In genomic region chr11:65118915-65119669, GRCh38 we compare ENCODE assay signal across 5 cellular contexts. TPM values are rescaled to one million over a fixed set of nuclear protein-coding genes. Genes with fewer than 3 reads are reported as not detected.
DNase-seq lines count a peak whose midpoint lies in the region; ATAC-seq and TF ChIP-seq lines count a peak whose summit lies in the region.
"Not testable (repeated sequence)": the region's sequence is repeated elsewhere in the genome, so short reads cannot be mapped to it uniquely, and the experiment has no call there.

No MANE protein-coding gene starts in this region.

- DNase-seq in HFFc6; activated CD4-positive, alpha-beta T cell treated with anti-CD3 and anti-CD28 coated beads for 36 hours; activated naive CD8-positive, alpha-beta T cell treated with anti-CD3 and anti-CD28 coated beads, Interleukin-2, amount 50 U/mL, for 24 hours; cardiac muscle cell (ENCODE audit: low read depth in 1 of 2, low spot score in 1 of 2): not testable (repeated sequence)

- TF ChIP-seq CTCF in HFFc6 (IDR thresholded peaks at IDR 0.05); cardiac muscle cell (IDR thresholded peaks at IDR 0.05; ENCODE audit: low read depth, low read length); neutrophil (IDR thresholded peaks at IDR 0.05): not testable (repeated sequence)

- not testable (repeated sequence) for H3K27me3 ChIP-seq in cardiac muscle cell, neutrophil

- intact Hi-C loops in activated CD4-positive, alpha-beta T cell treated with anti-CD3 and anti-CD28 coated beads for 36 hours (cut with DNase I, micrococcal nuclease) = loop anchor here (10.0 kb wide), 3 partner anchors 344 to 874 kb away; partner anchors contain the start of genes CCDC88B (in 1 of the 2), FKBP2 (in 1 of the 2), PPP1R14B (in 1 of the 2) and SF1 (in 1 of the 2)

- not testable (repeated sequence) for H3K4me3 Mint-ChIP-seq in HFFc6
- peak overlapping the region; percentile 100 for H3K4me3 Mint-ChIP-seq in activated CD4-positive, alpha-beta T cell treated with anti-CD3 and anti-CD28 coated beads for 36 hours
- H3K4me3 Mint-ChIP-seq in activated naive CD8-positive, alpha-beta T cell treated with anti-CD3 and anti-CD28 coated beads, Interleukin-2, amount 50 U/mL, for 24 hours = peak overlapping the region; percentile 18

- H3K27ac ChIP-seq in cardiac muscle cell (peak overlapping the region; percentile 35), neutrophil (peak overlapping the region; percentile 90)

- H3K36me3 Mint-ChIP-seq in HFFc6 (ENCODE audit: low read depth) = peaks cover 30% of the 10 kb centered on the region
- peaks cover 55% of the 10 kb centered on the region for H3K36me3 Mint-ChIP-seq in activated CD4-positive, alpha-beta T cell treated with anti-CD3 and anti-CD28 coated beads for 36 hours (ENCODE audit: low read depth)
- peaks cover 57% of the 10 kb centered on the region for H3K36me3 Mint-ChIP-seq in activated naive CD8-positive, alpha-beta T cell treated with anti-CD3 and anti-CD28 coated beads, Interleukin-2, amount 50 U/mL, for 24 hours (ENCODE audit: low read depth)

- not testable (repeated sequence) for ATAC-seq in activated CD4-positive, alpha-beta T cell treated with anti-CD3 and anti-CD28 coated beads for 36 hours; activated naive CD8-positive, alpha-beta T cell treated with anti-CD3 and anti-CD28 coated beads, Interleukin-2, amount 50 U/mL, for 24 hours

- H3K36me3 ChIP-seq in cardiac muscle cell = peaks cover 12% of the 10 kb centered on the region
- H3K36me3 ChIP-seq in neutrophil = peaks cover 36% of the 10 kb centered on the region

- not testable (repeated sequence) for H3K27me3 Mint-ChIP-seq in HFFc6 (ENCODE audit: insufficient read depth); activated CD4-positive, alpha-beta T cell treated with anti-CD3 and anti-CD28 coated beads for 36 hours; activated naive CD8-positive, alpha-beta T cell treated with anti-CD3 and anti-CD28 coated beads, Interleukin-2, amount 50 U/mL, for 24 hours

- H3K9me3 ChIP-seq in cardiac muscle cell (ENCODE audit: low read depth); neutrophil: not testable (repeated sequence)

- H3K4me1 ChIP-seq in cardiac muscle cell (ENCODE audit: low read depth) = not testable (repeated sequence)
- peaks cover 44 to 46% of the 10 kb centered on the region in 2 experiments for H3K4me1 ChIP-seq in neutrophil (ENCODE audit: control insufficient read depth in 1 of 2, insufficient read depth in 1 of 2, low read depth in 1 of 2, low read length in 1 of 2)

- H3K9me3 Mint-ChIP-seq in HFFc6; activated CD4-positive, alpha-beta T cell treated with anti-CD3 and anti-CD28 coated beads for 36 hours (ENCODE audit: low read depth); activated naive CD8-positive, alpha-beta T cell treated with anti-CD3 and anti-CD28 coated beads, Interleukin-2, amount 50 U/mL, for 24 hours: not testable (repeated sequence)

- POLR2A ChIA-PET in activated CD4-positive, alpha-beta T cell treated with anti-CD3 and anti-CD28 coated beads for 36 hours (lab: Charles Lee) = interaction anchor here (1.6 to 2.0 kb wide), 2 partner anchors 16 to 20 kb away, joined by 4 to 9 read pairs; no protein-coding TSS in a partner anchor

- H3K4me3 ChIP-seq in cardiac muscle cell; neutrophil (ENCODE audit: low read depth in 1 of 2, low read length in 1 of 2): not testable (repeated sequence)

- CTCF ChIA-PET in activated CD4-positive, alpha-beta T cell treated with anti-CD3 and anti-CD28 coated beads for 36 hours (lab: Charles Lee) = interaction anchor here (0.5 to 2.0 kb wide), 7 partner anchors 10 to 106 kb away, joined by 3 to 17 read pairs (median 3); no protein-coding TSS in a partner anchor

- peaks cover 27% of the 10 kb centered on the region for H3K4me1 Mint-ChIP-seq in HFFc6 (ENCODE audit: low read depth)
- peaks cover 53% of the 10 kb centered on the region for H3K4me1 Mint-ChIP-seq in activated CD4-positive, alpha-beta T cell treated with anti-CD3 and anti-CD28 coated beads for 36 hours
- H3K4me1 Mint-ChIP-seq in activated naive CD8-positive, alpha-beta T cell treated with anti-CD3 and anti-CD28 coated beads, Interleukin-2, amount 50 U/mL, for 24 hours = peaks cover 77% of the 10 kb centered on the region

- H3K27ac Mint-ChIP-seq in HFFc6 = peak overlapping the region; percentile 63
- H3K27ac Mint-ChIP-seq in activated CD4-positive, alpha-beta T cell treated with anti-CD3 and anti-CD28 coated beads for 36 hours = peak overlapping the region; percentile 79
- peak overlapping the region; percentile 98 for H3K27ac Mint-ChIP-seq in activated naive CD8-positive, alpha-beta T cell treated with anti-CD3 and anti-CD28 coated beads, Interleukin-2, amount 50 U/mL, for 24 hours

RNA-seq across cellular contexts. Expression of gene ZNHIT2, which starts 1.6 kb away (rescaled TPM):
- total RNA-seq in HFFc6 (2021; fragmentation: NEBNext Ultra II Directional; extraction: Animal tissue kit (Norgen Biotek cat#: 25700)) = 10 to 100 TPM in 4 of 6 experiments, 1 to 10 TPM in 2; 9.3 to 13.6 (median 11.1) TPM
- total RNA-seq in activated CD4-positive, alpha-beta T cell treated with anti-CD3 and anti-CD28 coated beads for 36 hours = 1 to 10 TPM; 7.1 to 9.7 TPM
- total RNA-seq in cardiac muscle cell = 22.6 and 31.8 TPM in 2 replicates
- 19.5 and 32.8 TPM in 2 replicates for polyA plus RNA-seq in cardiac muscle cell

RNA-seq across cellular contexts. Expression of gene FAU, which starts 2.8 kb away (rescaled TPM):
- total RNA-seq in HFFc6 (2021; fragmentation: NEBNext Ultra II Directional; extraction: Animal tissue kit (Norgen Biotek cat#: 25700)) = 100 to 1,000 TPM; 631 to 750 (median 715) TPM
- total RNA-seq in activated CD4-positive, alpha-beta T cell treated with anti-CD3 and anti-CD28 coated beads for 36 hours = 1,000 to 10,000 TPM; 1,125 to 1,182 TPM
- total RNA-seq in cardiac muscle cell = 882 and 1,183 TPM in 2 replicates
- 398 and 546 TPM in 2 replicates for polyA plus RNA-seq in cardiac muscle cell

RNA-seq across cellular contexts. Expression of gene MRPL49, which starts 3.0 kb away (rescaled TPM):
- total RNA-seq in HFFc6 (2021; fragmentation: NEBNext Ultra II Directional; extraction: Animal tissue kit (Norgen Biotek cat#: 25700)) = 10 to 100 TPM; 53.2 to 59.7 (median 56.9) TPM
- total RNA-seq in activated CD4-positive, alpha-beta T cell treated with anti-CD3 and anti-CD28 coated beads for 36 hours = 10 to 100 TPM; 58.5 to 62.5 TPM
- total RNA-seq in cardiac muscle cell = 99.3 and 122 TPM in 2 replicates
- 78.2 and 90.4 TPM in 2 replicates for polyA plus RNA-seq in cardiac muscle cell

RNA-seq across cellular contexts. Expression of gene TM7SF2, which starts 7.4 kb away (rescaled TPM):
- total RNA-seq in HFFc6 (2021; fragmentation: NEBNext Ultra II Directional; extraction: Animal tissue kit (Norgen Biotek cat#: 25700)) = 1 to 10 TPM; 3.8 to 6.4 (median 4.9) TPM
- total RNA-seq in activated CD4-positive, alpha-beta T cell treated with anti-CD3 and anti-CD28 coated beads for 36 hours = 10 to 100 TPM; 17.4 to 18.1 TPM
- total RNA-seq in cardiac muscle cell = 186 and 295 TPM in 2 replicates
- 197 and 277 TPM in 2 replicates for polyA plus RNA-seq in cardiac muscle cell

RNA-seq across cellular contexts. Expression of gene SYVN1, which starts 15.2 kb away (rescaled TPM):
- 10 to 100 TPM; 39.9 to 46.9 (median 42.9) TPM for total RNA-seq in HFFc6 (2021; fragmentation: NEBNext Ultra II Directional; extraction: Animal tissue kit (Norgen Biotek cat#: 25700))
- 10 to 100 TPM; 24.3 to 31.1 TPM for total RNA-seq in activated CD4-positive, alpha-beta T cell treated with anti-CD3 and anti-CD28 coated beads for 36 hours
- total RNA-seq in cardiac muscle cell = 15.9 and 16.8 TPM in 2 replicates
- 13.9 and 16.2 TPM in 2 replicates for polyA plus RNA-seq in cardiac muscle cell
